In genomic region chr20:53940883-53941546, GRCh38 we compare ENCODE assay signal across 8 cellular contexts.
DNase-seq lines count a peak whose midpoint lies in the region; ATAC-seq and TF ChIP-seq lines count a peak whose summit lies in the region.

No MANE protein-coding gene starts in this region.

- H3K4me1 Mint-ChIP-seq in activated T-cell treated with anti-CD3 and anti-CD28 coated beads, Interleukin-2, amount 50 U/mL, for 72 hours (ENCODE audit: low read depth) = peaks cover 30% of the 10 kb centered on the region

- H3K4me3 ChIP-seq in AG09309 (ENCODE audit: control insufficient read depth, low read depth, low read length) (no peak overlapping the region), choroid plexus epithelial cell (ENCODE audit: low read depth, low read length) (no peak overlapping the region), mesodermal cell (ENCODE audit: extremely low read depth, insufficient read depth, low read length, poor library complexity, severe bottlenecking) (no peak overlapping the region), PC-9 (no peak overlapping the region)

- peak overlapping the region; percentile 93 for H3K27ac ChIP-seq in mesodermal cell (ENCODE audit: low read depth, low read length, severe bottlenecking)
- H3K27ac ChIP-seq in PC-9 = no peak overlapping the region

- peaks cover 37% of the 10 kb centered on the region for H3K4me1 ChIP-seq in mesodermal cell (ENCODE audit: control insufficient read depth, insufficient read depth, low read length, poor library complexity, severe bottlenecking)
- peaks cover 26% of the 10 kb centered on the region for H3K4me1 ChIP-seq in PC-9 (replicated peaks; ENCODE audit: insufficient read depth)

- no peak overlapping the region for H3K27ac Mint-ChIP-seq in activated T-cell treated with anti-CD3 and anti-CD28 coated beads, Interleukin-2, amount 50 U/mL, for 72 hours

- TF ChIP-seq CTCF in AG09309 (IDR thresholded peaks at IDR 0.05; ENCODE audit: control insufficient read depth, insufficient read depth, low read depth, low read length, missing control alignments) (no peak), choroid plexus epithelial cell (conservative IDR thresholded peaks at IDR 0.05; ENCODE audit: low read depth, low read length) (no peak), PC-9 (conservative IDR thresholded peaks at IDR 0.05) (no peak)

- no peaks in the 10 kb centered on the region for H3K27me3 Mint-ChIP-seq in activated T-cell treated with anti-CD3 and anti-CD28 coated beads, Interleukin-2, amount 50 U/mL, for 72 hours (ENCODE audit: low read depth)

- H4K20me1 ChIP-seq in PC-9 (ENCODE audit: insufficient read depth) = no peaks in the 10 kb centered on the region

- 0% methylated on average over 1 of the region's 6 CpGs for WGBS in mesodermal cell (ENCODE audit: insufficient coverage in 2 of 2), 2 experiments

- intact Hi-C loops in PC-9 (cut with micrococcal nuclease; ENCODE audit: unreplicated experiment) = loop anchor here (1.0 to 5.0 kb wide), 7 partner anchors 26 to 1628 kb away; no protein-coding TSS in a partner anchor

- in situ Hi-C loops in KBM-7 (cut with MboI; ENCODE audit: low pct_unique_long_range_greater_than_20kb, low sequenced_read_pairs) = no loop called here

- no TSS peak for BruUV-seq in PC-9 (replicated peaks; lab: Mats Ljungman, UMichigan)

- H3K4me3 Mint-ChIP-seq in activated T-cell treated with anti-CD3 and anti-CD28 coated beads, Interleukin-2, amount 50 U/mL, for 72 hours = peak overlapping the region in 1 of 2 donors; percentile 28

- H3K36me3 Mint-ChIP-seq in activated T-cell treated with anti-CD3 and anti-CD28 coated beads, Interleukin-2, amount 50 U/mL, for 72 hours (ENCODE audit: insufficient read depth in 2 of 2) = no peaks in the 10 kb centered on the region

- peak; percentile 86 for DNase-seq in AG09309 (ENCODE audit: low read depth)
- DNase-seq in KBM-7 = peak; percentile 52
- peak; percentile 84 for DNase-seq in choroid plexus epithelial cell (ENCODE audit: low read depth)
- DNase-seq in iPS-NIHi7 (ENCODE audit: extremely low spot score) = no peak
- no peak for DNase-seq in activated T-cell treated with anti-CD3 and anti-CD28 coated beads, Interleukin-2, amount 50 U/mL, for 72 hours
- DNase-seq in NCI-H2029 treated with DMSO at 0.1 percent for 48 hours (lab: John Stamatoyannopoulos, UW) = no peak
- no peak for DNase-seq in PC-9

- H3K36me3 ChIP-seq in mesodermal cell (ENCODE audit: control insufficient read depth, insufficient read depth, low read length) = no peaks in the 10 kb centered on the region
- no peaks in the 10 kb centered on the region for H3K36me3 ChIP-seq in PC-9 (ENCODE audit: low read depth)

- POLR2A ChIA-PET in PC-9 (lab: Charles Lee; ENCODE audit: unreplicated experiment) = interaction anchor here (0.6 to 0.7 kb wide), 4 partner anchors 25 to 317 kb away, joined by 3 to 4 read pairs (median 3); no protein-coding TSS in a partner anchor

- no peaks in the 10 kb centered on the region for H3K9me3 Mint-ChIP-seq in activated T-cell treated with anti-CD3 and anti-CD28 coated beads, Interleukin-2, amount 50 U/mL, for 72 hours

- H2AFZ ChIP-seq in PC-9 = no peak overlapping the region

- H3K9me3 ChIP-seq in mesodermal cell (ENCODE audit: control insufficient read depth, low read length) = no peaks in the 10 kb centered on the region
- H3K9me3 ChIP-seq in PC-9 (ENCODE audit: insufficient read depth, low read depth) = no peaks in the 10 kb centered on the region; the same call in 1 of the 2 replicates

- CTCF ChIA-PET in PC-9 (lab: Charles Lee) = interaction anchor here (0.7 kb wide), 1 partner anchor 9 kb away, joined by 6 read pairs; no protein-coding TSS in a partner anchor

- no peak for ATAC-seq in activated T-cell treated with anti-CD3 and anti-CD28 coated beads, Interleukin-2, amount 50 U/mL, for 72 hours (replicated peaks in 1 of 2)

- H3K4me2 ChIP-seq in PC-9 = no peak overlapping the region

- no peaks in the 10 kb centered on the region for H3K27me3 ChIP-seq in PC-9 (ENCODE audit: insufficient read depth, low read depth)

- H3F3A ChIP-seq in PC-9 (ENCODE audit: insufficient read depth, low read depth) = peaks cover 13% of the 10 kb centered on the region

- H3K9me2 ChIP-seq in PC-9 (ENCODE audit: insufficient read depth) = no peaks in the 10 kb centered on the region

- H3K79me2 ChIP-seq in PC-9 (ENCODE audit: low read depth) = no peaks in the 10 kb centered on the region

Comparison
In these comparisons a context has a peak if more than half of its experiments do, and no peak if none do; other contexts are left out.
1. DNase-seq: peak in AG09309 (single experiment), KBM-7 (single experiment) and choroid plexus epithelial cell (single experiment); none in iPS-NIHi7 (single experiment), activated T-cell treated with anti-CD3 and anti-CD28 coated beads, Interleukin-2, amount 50 U/mL, for 72 hours (0 of 2), NCI-H2029 treated with DMSO at 0.1 percent for 48 hours (single experiment) and PC-9 (0 of 2).